ENCODE assay signal across 9 cellular contexts in genomic region chr3:185935465-185936263, GRCh38. TPM values are rescaled to one million over a fixed set of nuclear protein-coding genes. Genes with fewer than 3 reads are reported as not detected.
DNase-seq lines count a peak whose midpoint lies in the region; ATAC-seq, FAIRE-seq and TF ChIP-seq lines count a peak whose summit lies in the region.
"Had no signal": no experiment of that assay in that cellular context is flagged by ENCODE, and none has a peak within 500 bp of the region (broad histone marks: within the 10 kb centered on the region; RNA-seq: fewer than 3 reads in every experiment).

No MANE protein-coding gene starts in this region.

- H3K27ac Mint-ChIP-seq in activated naive CD4-positive, alpha-beta T cell treated with anti-CD3 and anti-CD28 coated beads, Interleukin-2, amount 10 ng/mL, durations not matched to agents 7 days and 5 days: peak overlapping the region; percentile 100
- H3K27ac Mint-ChIP-seq in activated naive CD8-positive, alpha-beta T cell: peak overlapping the region; percentile 100

- H3K27ac ChIP-seq in kidney (ENCODE audit: low read depth in 2 of 2, low read length in 2 of 2) (peak overlapping the region in 1 of 2 donors; percentile 52), tibial nerve (peak overlapping the region; percentile 99 to 100 (median 100))

- peaks cover 15% of the 10 kb centered on the region for H3K27me3 Mint-ChIP-seq in activated naive CD4-positive, alpha-beta T cell treated with anti-CD3 and anti-CD28 coated beads, Interleukin-2, amount 10 ng/mL, durations not matched to agents 7 days and 5 days
- no peaks in the 10 kb centered on the region for H3K27me3 Mint-ChIP-seq in activated naive CD8-positive, alpha-beta T cell

- no peak for TF ChIP-seq POLR2A in tibial nerve (IDR thresholded peaks at IDR 0.05)

- CTCF ChIA-PET in activated naive CD4-positive, alpha-beta T cell treated with anti-CD3 and anti-CD28 coated beads, Interleukin-2, amount 10 ng/mL, durations not matched to agents 7 days and 5 days (lab: Charles Lee): interaction anchor here (0.7 kb wide), 1 partner anchor 8 kb away, joined by 3 read pairs; no protein-coding TSS in a partner anchor

- no peaks in the 10 kb centered on the region for H3K9me3 ChIP-seq in kidney (ENCODE audit: control insufficient read depth in 1 of 2, low read length in 2 of 2)
- H3K9me3 ChIP-seq in tibial nerve: no peaks in the 10 kb centered on the region

- no peak for DNase-seq in activated naive CD4-positive, alpha-beta T cell treated with anti-CD3 and anti-CD28 coated beads, Interleukin-2, amount 10 ng/mL, durations not matched to agents 7 days and 5 days
- DNase-seq in activated naive CD4-positive, alpha-beta T cell (lab: John Stamatoyannopoulos, UW): no peak
- no peak for DNase-seq in kidney
- DNase-seq in tibial nerve (ENCODE audit: low spot score in 2 of 2): no peak
- DNase-seq in stimulated activated CD4-positive, alpha-beta T cell treated with anti-CD3 and anti-CD28 coated beads, Interleukin-1b, Interleukin-23, amount 100 ng/mL, for 48 hours: no peak
- DNase-seq in omental fat pad (ENCODE audit: low spot score): no peak

- intact Hi-C loops in kidney (cut with DNase I): no loop called here

- H3K4me3 ChIP-seq in kidney (ENCODE audit: low read length in 2 of 2): peak overlapping the region; percentile 89 to 94
- H3K4me3 ChIP-seq in tibial nerve: peak overlapping the region; percentile 85 to 99 (median 94)

- no peak for TF ChIP-seq CTCF in kidney (IDR thresholded peaks at IDR 0.05; ENCODE audit: borderline replicate concordance, extremely low read depth, insufficient read depth)
- no peak for TF ChIP-seq CTCF in tibial nerve (IDR thresholded peaks at IDR 0.05)
- no peak for TF ChIP-seq CTCF in omental fat pad (IDR thresholded peaks at IDR 0.05)

- H3K4me1 Mint-ChIP-seq in activated naive CD4-positive, alpha-beta T cell treated with anti-CD3 and anti-CD28 coated beads, Interleukin-2, amount 10 ng/mL, durations not matched to agents 7 days and 5 days: peaks cover 51% of the 10 kb centered on the region
- H3K4me1 Mint-ChIP-seq in activated naive CD8-positive, alpha-beta T cell (ENCODE audit: low read depth): peaks cover 43% of the 10 kb centered on the region

- no peak for FAIRE-seq in kidney (lab: Jason Lieb, UNC)
- FAIRE-seq: colon had no signal

- TF ChIP-seq EP300 in tibial nerve (IDR thresholded peaks at IDR 0.05): no peak

- WGBS in tibial nerve, 2 donors: 3% methylated on average over 11 of the region's 11 CpGs

- no peaks in the 10 kb centered on the region for H3K27me3 ChIP-seq in tibial nerve

- H3K4me1 ChIP-seq in kidney (ENCODE audit: control insufficient read depth in 1 of 2, insufficient read depth in 1 of 2, low read depth in 1 of 2, low read length in 2 of 2) (peaks cover 18 to 28% of the 10 kb centered on the region in 2 donors), tibial nerve (peaks cover 0 to 49% (median 41%) of the 10 kb centered on the region in 4 donors)

- peak overlapping the region; percentile 99 for H3K4me3 Mint-ChIP-seq in activated naive CD4-positive, alpha-beta T cell treated with anti-CD3 and anti-CD28 coated beads, Interleukin-2, amount 10 ng/mL, durations not matched to agents 7 days and 5 days
- H3K4me3 Mint-ChIP-seq in activated naive CD8-positive, alpha-beta T cell: peak overlapping the region; percentile 99

- H3K36me3 ChIP-seq in kidney (ENCODE audit: control insufficient read depth in 1 of 2, insufficient read depth in 2 of 2, low read length in 2 of 2) (no peaks in the 10 kb centered on the region), tibial nerve (no peaks in the 10 kb centered on the region)

- H3K36me3 Mint-ChIP-seq in activated naive CD4-positive, alpha-beta T cell treated with anti-CD3 and anti-CD28 coated beads, Interleukin-2, amount 10 ng/mL, durations not matched to agents 7 days and 5 days: peaks cover 68% of the 10 kb centered on the region
- peaks cover 36% of the 10 kb centered on the region for H3K36me3 Mint-ChIP-seq in activated naive CD8-positive, alpha-beta T cell

- ATAC-seq in omental fat pad (ENCODE audit: low FRiP score): no peak
- ATAC-seq in HG03039 (IDR thresholded peaks at IDR 0.05; ENCODE audit: unreplicated experiment): no peak

- H3K9me3 Mint-ChIP-seq in activated naive CD4-positive, alpha-beta T cell treated with anti-CD3 and anti-CD28 coated beads, Interleukin-2, amount 10 ng/mL, durations not matched to agents 7 days and 5 days: peaks cover 4% of the 10 kb centered on the region
- H3K9me3 Mint-ChIP-seq in activated naive CD8-positive, alpha-beta T cell (ENCODE audit: low read depth): peaks cover 4% of the 10 kb centered on the region

- peak overlapping the region; percentile 39 to 100 for H3K9ac ChIP-seq in kidney (ENCODE audit: low read length in 2 of 2)

RNA-seq across cellular contexts. Expression of gene TRA2B, which starts 2.1 kb away (rescaled TPM):
- total RNA-seq in kidney: 109 TPM
- polyA plus RNA-seq in kidney (ENCODE audit: insufficient read depth, low read depth, low replicate concordance): 66.8 TPM
- 100 to 1,000 TPM; 134 to 216 (median 201) TPM for total RNA-seq in tibial nerve
- total RNA-seq in omental fat pad: 100 to 1,000 TPM; 211 to 286 (median 223) TPM
